In the genomic region with DNA sequence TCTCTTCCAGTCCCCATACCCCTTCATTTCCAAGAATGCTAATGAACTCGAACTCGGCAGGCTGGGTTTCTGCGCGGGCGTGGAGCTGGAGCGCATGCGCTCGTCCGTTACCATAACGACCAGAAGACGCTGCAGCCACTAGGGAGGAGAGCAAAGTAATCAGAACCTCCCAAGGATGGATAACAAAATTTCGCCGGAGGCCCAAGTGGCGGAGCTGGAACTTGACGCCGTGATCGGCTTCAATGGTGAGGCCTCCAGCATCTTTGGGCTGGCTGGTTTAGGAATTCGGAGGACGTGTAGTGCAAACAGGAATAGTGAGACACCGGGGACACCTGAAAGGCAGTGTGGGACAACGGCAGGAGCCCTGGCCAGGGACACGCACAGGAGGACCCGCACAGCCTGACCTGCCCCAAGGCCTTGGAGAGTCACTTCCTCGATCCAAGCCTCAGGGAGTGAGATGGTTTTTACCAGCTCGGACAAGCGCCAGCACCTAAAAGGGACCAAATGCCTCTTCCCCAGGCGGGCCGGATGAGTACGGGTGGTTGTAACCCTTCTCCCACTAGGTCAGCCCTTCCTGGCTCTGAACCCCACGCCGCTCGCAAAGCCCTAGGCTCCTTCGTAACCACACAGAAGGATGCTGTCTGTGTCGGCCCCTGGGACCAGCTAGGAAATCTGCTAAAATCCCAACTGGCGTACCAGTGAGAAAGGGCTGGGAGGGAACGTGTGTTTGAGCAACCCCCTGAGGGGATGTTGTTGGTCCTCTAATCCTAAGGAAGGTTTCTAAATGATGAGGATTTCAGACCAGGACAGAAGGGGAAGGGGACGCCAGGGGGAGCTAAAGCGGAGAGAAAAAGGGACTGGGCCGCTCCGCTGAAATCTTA, we compare ENCODE assay signal across 8 cellular contexts. TPM values are rescaled to one million over a fixed set of nuclear protein-coding genes. Genes with fewer than 3 reads are reported as not detected.
DNase-seq lines count a peak whose midpoint lies in the region; ATAC-seq and TF ChIP-seq lines count a peak whose summit lies in the region.

Gene CFAP52, plus strand, starts transcription at position 122 of the 881 bp plus-strand sequence. Its CDS starts 54 bp downstream, at position 176.

- peak within 1 kb of the TSS; percentile 99 for H2AFZ ChIP-seq in fibroblast of lung (ENCODE audit: low read length)

- H3K79me2 ChIP-seq in fibroblast of lung (ENCODE audit: control insufficient read depth, insufficient read depth, low read length) = peaks cover 6% of the 10 kb centered on the region

- peak within 1 kb of the TSS; percentile 82 to 94 (median 92) for H3K27ac Mint-ChIP-seq in naive thymus-derived CD4-positive, alpha-beta T cell

- peak within 1 kb of the TSS; percentile 97 to 100 (median 99) for H3K4me3 Mint-ChIP-seq in naive thymus-derived CD4-positive, alpha-beta T cell

- peaks cover 17 to 33% (median 30%) of the 10 kb centered on the region in 7 donors for H3K4me1 Mint-ChIP-seq in naive thymus-derived CD4-positive, alpha-beta T cell

- TF ChIP-seq POLR2A in Peyer's patch (IDR thresholded peaks at IDR 0.05) = no peak

- peak; percentile 75 for ATAC-seq in naive thymus-derived CD4-positive, alpha-beta T cell
- ATAC-seq in HG02763 (IDR thresholded peaks at IDR 0.05; ENCODE audit: unreplicated experiment) = no peak

- DNase-seq in GM04504 (ENCODE audit: low read depth) (peak; percentile 41), HL-60 (ENCODE audit: low read depth in 1 of 2, low spot score in 1 of 2) (peak in 1 of 2 experiments; percentile 39), Peyer's patch (peak; percentile 65 to 88 (median 77)), fibroblast of lung (ENCODE audit: low read depth in 2 of 2) (peak; percentile 72 to 79)
- DNase-seq in activated T-helper 1 cell treated with anti-CD3 and anti-CD28 coated beads, Interleukin-2, amount 50 U/mL, for 16 hours (ENCODE audit: low read depth in 1 of 2, low spot score in 1 of 2) = peak; percentile 43 to 63
- DNase-seq in naive thymus-derived CD4-positive, alpha-beta T cell = peak; percentile 59 to 77 (median 72)
- peak; percentile 59 to 61 for DNase-seq in stimulated activated CD8-positive, alpha-beta memory T cell treated with anti-CD3 and anti-CD28 coated beads, Interleukin-7, amount 100 ng/mL, for 48 hours (ENCODE audit: extremely low read depth in 1 of 2, low read depth in 1 of 2)

- no peaks in the 10 kb centered on the region for H3K9me3 Mint-ChIP-seq in naive thymus-derived CD4-positive, alpha-beta T cell

- H3K36me3 Mint-ChIP-seq in naive thymus-derived CD4-positive, alpha-beta T cell = no peaks in the 10 kb centered on the region

- H3K27me3 Mint-ChIP-seq in naive thymus-derived CD4-positive, alpha-beta T cell = peaks cover 0 to 3% (median 0%) of the 10 kb centered on the region in 5 donors

- POLR2A ChIA-PET in naive thymus-derived CD4-positive, alpha-beta T cell (lab: Charles Lee) = interaction anchor here (0.6 to 0.7 kb wide), 2 partner anchors 634 to 1327 kb away, joined by 3 to 7 read pairs; no protein-coding TSS in a partner anchor

- H3K27ac ChIP-seq in HL-60 (replicated peaks) (peak within 1 kb of the TSS; percentile 58), Peyer's patch (peak within 1 kb of the TSS; percentile 16 to 79 (median 38)), fibroblast of lung (ENCODE audit: insufficient read depth, low read length) (peak within 1 kb of the TSS; percentile 50)
- H3K27ac ChIP-seq in naive thymus-derived CD4-positive, alpha-beta T cell (ENCODE audit: low read depth, low read length) = peak within 1 kb of the TSS; percentile 67

- H3K9ac ChIP-seq in fibroblast of lung (ENCODE audit: insufficient read depth, low read length) = peak within 1 kb of the TSS; percentile 67

- H3K4me2 ChIP-seq in fibroblast of lung (ENCODE audit: extremely low read depth, insufficient read depth, low read length) = peak within 1 kb of the TSS; percentile 95

- H4K20me1 ChIP-seq in fibroblast of lung (ENCODE audit: control insufficient read depth, extremely low read depth, insufficient read depth, low read length) = no peaks in the 10 kb centered on the region

- intact Hi-C loops in naive thymus-derived CD4-positive, alpha-beta T cell (cut with micrococcal nuclease) = loop anchor here (5.0 to 10.0 kb wide), 2 partner anchors 78 to 1121 kb away; partner anchors contain the start of genes ADPRM (in 1 of the 2) and SCO1 (in 1 of the 2)

- H3K9me3 ChIP-seq in Peyer's patch (no peaks in the 10 kb centered on the region), fibroblast of lung (ENCODE audit: control insufficient read depth, insufficient read depth, low read depth, low read length) (no peaks in the 10 kb centered on the region)
- H3K9me3 ChIP-seq in naive thymus-derived CD4-positive, alpha-beta T cell (ENCODE audit: control insufficient read depth in 2 of 3, low read length in 3 of 3) = no peaks in the 10 kb centered on the region

- H3K27me3 ChIP-seq in HL-60 (ENCODE audit: insufficient read depth, poor library complexity, severe bottlenecking) (no peaks in the 10 kb centered on the region), Peyer's patch (no peaks in the 10 kb centered on the region), fibroblast of lung (ENCODE audit: control insufficient read depth, insufficient read depth, low read length) (no peaks in the 10 kb centered on the region)
- H3K27me3 ChIP-seq in naive thymus-derived CD4-positive, alpha-beta T cell (ENCODE audit: control insufficient read depth in 2 of 2, insufficient read depth in 2 of 2, low read length in 2 of 2) = no peaks in the 10 kb centered on the region

- H3K4me1 ChIP-seq in Peyer's patch (peaks cover 0 to 17% (median 2%) of the 10 kb centered on the region in 4 donors), fibroblast of lung (ENCODE audit: control insufficient read depth, extremely low read depth, insufficient read depth, low read length) (peaks cover 3% of the 10 kb centered on the region)
- H3K4me1 ChIP-seq in naive thymus-derived CD4-positive, alpha-beta T cell (ENCODE audit: control insufficient read depth in 2 of 2, insufficient read depth in 2 of 2, low read length in 2 of 2) = peaks cover 0 to 10% of the 10 kb centered on the region in 2 donors

- CTCF ChIA-PET in naive thymus-derived CD4-positive, alpha-beta T cell (lab: Charles Lee) = interaction anchor here (1.0 kb wide), 1 partner anchor 9 kb away, joined by 3 read pairs; no protein-coding TSS in a partner anchor

- H3K4me3 ChIP-seq in HL-60 (replicated peaks; ENCODE audit: insufficient read depth, low read length) = peak within 1 kb of the TSS; percentile 86
- H3K4me3 ChIP-seq in Peyer's patch = peak within 1 kb of the TSS; percentile 58 to 99 (median 80)
- H3K4me3 ChIP-seq in fibroblast of lung (replicated peaks in 1 of 4; ENCODE audit: control extremely low read depth in 1 of 4, insufficient read depth in 1 of 4, low read depth in 3 of 4, low read length in 4 of 4) = peak within 1 kb of the TSS; percentile 79 to 98 (median 94)
- peak within 1 kb of the TSS; percentile 89 for H3K4me3 ChIP-seq in naive thymus-derived CD4-positive, alpha-beta T cell (ENCODE audit: low read length)

- H3K36me3 ChIP-seq in Peyer's patch (no peaks in the 10 kb centered on the region), fibroblast of lung (ENCODE audit: control insufficient read depth, insufficient read depth, low read length) (no peaks in the 10 kb centered on the region)
- peaks cover 0 to 6% (median 0%) of the 10 kb centered on the region in 3 experiments for H3K36me3 ChIP-seq in naive thymus-derived CD4-positive, alpha-beta T cell (ENCODE audit: control insufficient read depth in 2 of 3, insufficient read depth in 3 of 3, low read length in 3 of 3)

- TF ChIP-seq CTCF in HL-60 (IDR thresholded peaks at IDR 0.05; ENCODE audit: insufficient read depth, low read length) (peak; percentile 18), Peyer's patch (IDR thresholded peaks at IDR 0.05) (peak; percentile 20 to 59 (median 49)), fibroblast of lung (conservative IDR thresholded peaks at IDR 0.05 in 1 of 2, IDR thresholded peaks at IDR 0.05 in 1 of 2; ENCODE audit: low read depth in 1 of 2, low read length in 2 of 2) (peak; percentile 79 to 84)

RNA-seq across cellular contexts. Expression of gene CFAP52, which starts in this region (rescaled TPM):
- total RNA-seq in Peyer's patch (not detected), fibroblast of lung (under 0.01 and 0.33 TPM in 2 replicates)
- 0.07 TPM in 1 of 2 replicates, not detected in the other for polyA plus RNA-seq in fibroblast of lung
- polyA plus RNA-seq in fibroblast of lung (2012) = 0.27 TPM in 1 of 2 replicates, not detected in the other
- polyA minus RNA-seq in fibroblast of lung (ENCODE audit: low replicate concordance) = not detected in 2 replicates
- not detected for total RNA-seq in naive thymus-derived CD4-positive, alpha-beta T cell
- polyA plus RNA-seq in naive thymus-derived CD4-positive, alpha-beta T cell = not detected

Comparison
In these comparisons a context has a peak if more than half of its experiments do, and no peak if none do; other contexts are left out.
1. Peak in DNase-seq, H3K4me3 ChIP-seq and H3K27ac ChIP-seq in Peyer's patch; RNA of the gene not detected or under 1 TPM.
2. Peak in DNase-seq, H3K4me3 ChIP-seq, H3K27ac ChIP-seq, H3K9ac ChIP-seq and H3K4me2 ChIP-seq in fibroblast of lung; RNA of the gene not detected or under 1 TPM.
3. Peak in DNase-seq, ATAC-seq, H3K4me3 ChIP-seq and H3K27ac ChIP-seq in naive thymus-derived CD4-positive, alpha-beta T cell; RNA of the gene not detected or under 1 TPM.
4. CTCF ChIP-seq: peak in every context shown above with its lines; median percentile 82 in fibroblast of lung; 49 in Peyer's patch; 18 in HL-60.